Comparison of ENCODE assay signal across 23 cellular contexts in genomic region chr14:98006008-98006407, GRCh38.
"Had no signal": no experiment of that assay in that cellular context is flagged by ENCODE, and none has a peak within 500 bp of the region (broad histone marks: within the 10 kb centered on the region; RNA-seq: fewer than 3 reads in every experiment).

No MANE protein-coding gene starts in this region.

- ATAC-seq: body of pancreas, K562, Panc1, Right ventricle myocardium inferior had no signal

- H3K27me3 Mint-ChIP-seq: activated T-cell treated with anti-CD3 and anti-CD28 coated beads, Interleukin-2, amount 50 U/mL, for 24 hours had no signal

- DNase-seq: activated CD4-positive, alpha-beta T cell treated with anti-CD3 and anti-CD28 coated beads for 48 hours; activated CD4-positive, alpha-beta T cell treated with anti-CD3 and anti-CD28 coated beads, Interleukin-2, amount 50 U/mL, for 48 hours; activated CD4-positive, CD25-positive, alpha-beta regulatory T cell; activated CD8-positive, alpha-beta memory T cell treated with anti-CD3 and anti-CD28 coated beads, Interleukin-2, amount 50 U/mL, for 48 hours; activated gamma-delta T cell treated with Interleukin-2 at 50 U/mL for 16 hours; activated T-cell treated with anti-CD3 and anti-CD28 coated beads, Interleukin-2, amount 50 U/mL, for 24 hours; amniotic stem cell; body of pancreas; central memory CD4-positive, alpha-beta T cell; cortex of kidney; Karpas-422; MM.1S; NCI-H146; NCI-H187 treated with DMSO at 0.1 percent for 48 hours; NCI-H2107; NCI-H345; NCI-H510A; NCI-H526 treated with DMSO at 0.1 percent for 48 hours; NCI-H82; RPMI8226 had no signal

- H3K27ac Mint-ChIP-seq: activated T-cell treated with anti-CD3 and anti-CD28 coated beads, Interleukin-2, amount 50 U/mL, for 24 hours had no signal

- H3K4me3 Mint-ChIP-seq: activated T-cell treated with anti-CD3 and anti-CD28 coated beads, Interleukin-2, amount 50 U/mL, for 24 hours had no signal
